In genomic region chr9:130383979-130384676, GRCh38 we compare ENCODE assay signal across 29 cellular contexts.
"Had no signal": no experiment of that assay in that cellular context is flagged by ENCODE, and none has a peak within 500 bp of the region (broad histone marks: within the 10 kb centered on the region; RNA-seq: fewer than 3 reads in every experiment).

No MANE protein-coding gene starts in this region.

- H3K27ac ChIP-seq: dorsolateral prefrontal cortex, epithelial cell of prostate, gastrocnemius medialis, ovary, psoas muscle, suprapubic skin, transverse colon, upper lobe of right lung, vagina had no signal

- H3K4me3 Mint-ChIP-seq: naive thymus-derived CD4-positive, alpha-beta T cell; nephron; stimulated activated naive CD8-positive, alpha-beta T cell treated with anti-CD3 and anti-CD28 coated beads, Interleukin-15, amount 100 ng/mL, for 72 hours had no signal

- ATAC-seq: esophagus mucosa; gastrocnemius medialis; left lobe of liver; naive thymus-derived CD4-positive, alpha-beta T cell; psoas muscle; right cardiac atrium; stimulated activated naive CD8-positive, alpha-beta T cell treated with anti-CD3 and anti-CD28 coated beads, Interleukin-15, amount 100 ng/mL, for 72 hours; upper lobe of right lung had no signal

- FAIRE-seq: colon, keratinocyte, small intestine had no signal

- H3K4me3 ChIP-seq: dorsolateral prefrontal cortex, gastrocnemius medialis, ovary, psoas muscle, suprapubic skin, transverse colon, upper lobe of right lung, vagina had no signal

- DNase-seq: dorsolateral prefrontal cortex; effector CD4-positive, alpha-beta T cell; foreskin fibroblast; gastrocnemius medialis; head of caudate nucleus; mesenchymal stem cell; midbrain; naive thymus-derived CD4-positive, alpha-beta T cell; occipital lobe; ovary; posterior cingulate gyrus; psoas muscle; right cardiac atrium; small intestine; stimulated activated CD4-positive, alpha-beta T cell treated with anti-CD3 and anti-CD28 coated beads, Interleukin-15, amount 100 ng/mL, for 24 hours; stimulated activated CD4-positive, alpha-beta T cell treated with anti-CD3 and anti-CD28 coated beads, Interleukin-4, amount 100 ng/mL, for 1 hour; stimulated activated CD8-positive, alpha-beta memory T cell treated with anti-CD3 and anti-CD28 coated beads, Interleukin-4, amount 100 ng/mL, for 48 hours; stimulated activated naive CD4-positive, alpha-beta T cell; stimulated activated naive CD8-positive, alpha-beta T cell treated with anti-CD3 and anti-CD28 coated beads, Interleukin-15, amount 100 ng/mL, for 72 hours; transverse colon; upper lobe of right lung had no signal

- H3K27me3 ChIP-seq: dorsolateral prefrontal cortex, gastrocnemius medialis, ovary, transverse colon, upper lobe of right lung, vagina had no signal

- H3K27ac Mint-ChIP-seq: naive thymus-derived CD4-positive, alpha-beta T cell; nephron; stimulated activated naive CD8-positive, alpha-beta T cell treated with anti-CD3 and anti-CD28 coated beads, Interleukin-15, amount 100 ng/mL, for 72 hours had no signal

- H3K9me3 Mint-ChIP-seq: naive thymus-derived CD4-positive, alpha-beta T cell; nephron; stimulated activated naive CD8-positive, alpha-beta T cell treated with anti-CD3 and anti-CD28 coated beads, Interleukin-15, amount 100 ng/mL, for 72 hours had no signal

- H3K36me3 ChIP-seq: gastrocnemius medialis, ovary, suprapubic skin, transverse colon, upper lobe of right lung, vagina had no signal

- H3K36me3 Mint-ChIP-seq: naive thymus-derived CD4-positive, alpha-beta T cell had no signal

- H3K4me1 Mint-ChIP-seq: naive thymus-derived CD4-positive, alpha-beta T cell; stimulated activated naive CD8-positive, alpha-beta T cell treated with anti-CD3 and anti-CD28 coated beads, Interleukin-15, amount 100 ng/mL, for 72 hours had no signal

- H3K9me3 ChIP-seq: gastrocnemius medialis, ovary, psoas muscle, suprapubic skin, transverse colon, upper lobe of right lung, vagina had no signal

- H3K4me1 ChIP-seq: gastrocnemius medialis, psoas muscle, suprapubic skin, transverse colon, upper lobe of right lung, vagina had no signal

- H3K27me3 Mint-ChIP-seq: stimulated activated naive CD8-positive, alpha-beta T cell treated with anti-CD3 and anti-CD28 coated beads, Interleukin-15, amount 100 ng/mL, for 72 hours had no signal
